1 cellular context compared by ENCODE assay signal in the genomic region with DNA sequence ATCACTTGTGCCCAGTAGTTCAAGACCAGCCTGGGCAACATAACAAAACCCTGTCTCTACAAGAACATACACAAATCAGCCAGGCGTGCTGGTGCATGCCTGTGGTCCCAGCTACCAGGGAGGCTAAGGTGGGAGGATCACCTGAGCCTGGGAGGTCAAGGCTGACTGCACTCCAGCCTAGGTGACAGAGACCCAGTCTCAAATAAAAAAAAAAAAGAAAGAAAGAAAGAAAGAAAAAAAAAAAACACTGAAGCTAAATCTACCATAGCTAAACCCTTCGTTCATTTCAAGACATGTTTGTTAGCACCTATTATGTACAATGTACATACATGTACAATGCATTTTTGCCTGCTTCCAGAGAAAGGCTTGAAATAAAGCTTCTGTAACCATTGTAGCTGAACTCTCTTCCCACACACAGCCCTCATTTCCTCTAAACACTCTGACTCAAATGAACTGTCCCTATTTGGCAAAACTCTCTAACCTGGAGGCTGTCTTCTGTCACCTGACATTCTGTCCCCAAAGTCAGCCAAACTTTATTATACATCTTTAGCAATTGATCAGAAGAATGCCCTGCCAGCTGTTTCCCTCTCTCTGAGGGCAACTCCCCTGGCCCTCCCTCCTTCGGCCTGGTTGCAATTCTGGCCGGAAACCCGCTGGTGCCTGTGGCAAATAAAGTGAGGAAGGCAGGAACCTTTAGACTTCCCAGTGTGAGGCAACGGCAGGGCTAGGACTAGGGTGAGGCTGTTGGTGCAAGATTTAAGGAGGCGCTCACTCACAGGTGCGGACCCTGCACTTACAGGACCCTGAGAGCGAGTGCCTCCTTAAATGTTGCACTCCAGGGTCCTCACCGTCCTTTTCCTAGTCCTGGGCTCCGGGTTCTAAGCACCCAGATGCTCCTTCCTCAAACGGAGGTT.
TF ChIP-seq lines count a peak whose summit lies in the region.

No MANE protein-coding gene starts in this region.

TF ChIP-seq in HepG2, 621 proteins besides CTCF, POLR2A, EP300 and RAD21 (continued from another document and continues in another):
- TF ChIP-seq, protein P1, sequence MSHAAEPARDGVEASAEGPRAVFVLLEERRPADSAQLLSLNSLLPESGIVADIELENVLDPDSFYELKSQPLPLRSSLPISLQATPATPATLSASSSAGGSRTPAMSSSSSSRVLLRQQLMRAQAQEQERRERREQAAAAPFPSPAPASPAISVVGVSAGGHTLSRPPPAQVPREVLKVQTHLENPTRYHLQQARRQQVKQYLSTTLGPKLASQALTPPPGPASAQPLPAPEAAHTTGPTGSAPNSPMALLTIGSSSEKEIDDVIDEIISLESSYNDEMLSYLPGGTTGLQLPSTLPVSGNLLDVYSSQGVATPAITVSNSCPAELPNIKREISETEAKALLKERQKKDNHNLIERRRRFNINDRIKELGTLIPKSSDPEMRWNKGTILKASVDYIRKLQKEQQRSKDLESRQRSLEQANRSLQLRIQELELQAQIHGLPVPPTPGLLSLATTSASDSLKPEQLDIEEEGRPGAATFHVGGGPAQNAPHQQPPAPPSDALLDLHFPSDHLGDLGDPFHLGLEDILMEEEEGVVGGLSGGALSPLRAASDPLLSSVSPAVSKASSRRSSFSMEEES (CRISPR knock-in tag; IDR thresholded peaks at IDR 0.05) = no peak
- TF ChIP-seq, protein P2, sequence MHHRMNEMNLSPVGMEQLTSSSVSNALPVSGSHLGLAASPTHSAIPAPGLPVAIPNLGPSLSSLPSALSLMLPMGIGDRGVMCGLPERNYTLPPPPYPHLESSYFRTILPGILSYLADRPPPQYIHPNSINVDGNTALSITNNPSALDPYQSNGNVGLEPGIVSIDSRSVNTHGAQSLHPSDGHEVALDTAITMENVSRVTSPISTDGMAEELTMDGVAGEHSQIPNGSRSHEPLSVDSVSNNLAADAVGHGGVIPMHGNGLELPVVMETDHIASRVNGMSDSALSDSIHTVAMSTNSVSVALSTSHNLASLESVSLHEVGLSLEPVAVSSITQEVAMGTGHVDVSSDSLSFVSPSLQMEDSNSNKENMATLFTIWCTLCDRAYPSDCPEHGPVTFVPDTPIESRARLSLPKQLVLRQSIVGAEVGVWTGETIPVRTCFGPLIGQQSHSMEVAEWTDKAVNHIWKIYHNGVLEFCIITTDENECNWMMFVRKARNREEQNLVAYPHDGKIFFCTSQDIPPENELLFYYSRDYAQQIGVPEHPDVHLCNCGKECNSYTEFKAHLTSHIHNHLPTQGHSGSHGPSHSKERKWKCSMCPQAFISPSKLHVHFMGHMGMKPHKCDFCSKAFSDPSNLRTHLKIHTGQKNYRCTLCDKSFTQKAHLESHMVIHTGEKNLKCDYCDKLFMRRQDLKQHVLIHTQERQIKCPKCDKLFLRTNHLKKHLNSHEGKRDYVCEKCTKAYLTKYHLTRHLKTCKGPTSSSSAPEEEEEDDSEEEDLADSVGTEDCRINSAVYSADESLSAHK (CRISPR knock-in tag; IDR thresholded peaks at IDR 0.05; ENCODE audit: borderline replicate concordance) = no peak
- TF ChIP-seq JARID2 (CRISPR knock-in tag; IDR thresholded peaks at IDR 0.05; ENCODE audit: insufficient replicate concordance) (no peak), ZNF546 (CRISPR knock-in tag; conservative IDR thresholded peaks at IDR 0.05) (no peak), ZNF746 (CRISPR knock-in tag; IDR thresholded peaks at IDR 0.05) (peak; percentile 20; the same call in 1 of the 2 replicates), HNRNPL (IDR thresholded peaks at IDR 0.05; ENCODE audit: low read depth, low read length) (no peak), ARNTL (CRISPR knock-in tag; IDR thresholded peaks at IDR 0.05) (no peak; the same call in 1 of the 2 replicates), ONECUT2 (CRISPR knock-in tag; IDR thresholded peaks at IDR 0.05) (no peak), ZBTB8A (CRISPR knock-in tag; IDR thresholded peaks at IDR 0.05; ENCODE audit: borderline replicate concordance, low read depth) (no peak), U2AF1 (optimal IDR thresholded peaks at IDR 0.05; ENCODE audit: low read depth, low read length) (no peak), PHF20 (CRISPR knock-in tag; IDR thresholded peaks at IDR 0.05) (no peak; the same call in 1 of the 2 replicates), SMAD9 (CRISPR knock-in tag; IDR thresholded peaks at IDR 0.05) (no peak), BRCA1 (CRISPR knock-in tag; IDR thresholded peaks at IDR 0.05) (no peak), XRCC5 (optimal IDR thresholded peaks at IDR 0.05; ENCODE audit: low read length) (peak; percentile 74), GTF2F1 (IDR thresholded peaks at IDR 0.05; ENCODE audit: low read length) (no peak), FOXK1 (CRISPR knock-in tag; IDR thresholded peaks at IDR 0.05; ENCODE audit: borderline replicate concordance, low read depth) (peak; percentile 36; the same call in 1 of the 2 replicates), ZMYM2 (CRISPR knock-in tag; IDR thresholded peaks at IDR 0.05) (no peak), ZNF143 (CRISPR knock-in tag; IDR thresholded peaks at IDR 0.05) (no peak), ELF4 (CRISPR knock-in tag; IDR thresholded peaks at IDR 0.05; ENCODE audit: borderline replicate concordance) (no peak), KLF9 (CRISPR knock-in tag; IDR thresholded peaks at IDR 0.05; ENCODE audit: low read depth) (no peak), KAT7 (CRISPR knock-in tag; IDR thresholded peaks at IDR 0.05; ENCODE audit: borderline replicate concordance) (no peak), FOXA3 (CRISPR knock-in tag; IDR thresholded peaks at IDR 0.05) (peak; percentile 38), JUND (CRISPR knock-in tag; IDR thresholded peaks at IDR 0.05) (no peak), SSRP1 (CRISPR knock-in tag; IDR thresholded peaks at IDR 0.05) (no peak), YY1 (IDR thresholded peaks at IDR 0.05; ENCODE audit: insufficient read depth, insufficient replicate concordance, low read depth, low read length) (no peak), NR2C2 (CRISPR knock-in tag; IDR thresholded peaks at IDR 0.05; ENCODE audit: borderline replicate concordance) (no peak), ZMYM4 (CRISPR knock-in tag; IDR thresholded peaks at IDR 0.05) (0 out of 2 replicates have a peak, but pooled peaks have one; percentile 19), ZKSCAN8 (CRISPR knock-in tag; IDR thresholded peaks at IDR 0.05; ENCODE audit: borderline replicate concordance) (no peak), TOE1 (CRISPR knock-in tag; IDR thresholded peaks at IDR 0.05) (no peak; the same call in 1 of the 2 replicates), ZNF484 (CRISPR knock-in tag; IDR thresholded peaks at IDR 0.05; ENCODE audit: borderline replicate concordance, low read depth) (no peak), CEBPB (IDR thresholded peaks at IDR 0.05; ENCODE audit: borderline replicate concordance, low read depth, low read length) (peak; percentile 93), ZNF75D (CRISPR knock-in tag; IDR thresholded peaks at IDR 0.05; ENCODE audit: borderline replicate concordance) (no peak), TBX3 (IDR thresholded peaks at IDR 0.05; ENCODE audit: borderline replicate concordance) (no peak), ZNF224 (CRISPR knock-in tag; IDR thresholded peaks at IDR 0.05) (no peak), GFI1 (CRISPR knock-in tag; IDR thresholded peaks at IDR 0.05; ENCODE audit: borderline replicate concordance) (no peak), KDM3A (CRISPR knock-in tag; IDR thresholded peaks at IDR 0.05; ENCODE audit: low read depth) (peak; percentile 76; the same call in 1 of the 2 replicates), RFX1 (IDR thresholded peaks at IDR 0.05) (no peak), HOXD1 (CRISPR knock-in tag; IDR thresholded peaks at IDR 0.05) (no peak), ZNF614 (CRISPR knock-in tag; IDR thresholded peaks at IDR 0.05; ENCODE audit: borderline replicate concordance) (0 out of 2 replicates have a peak, but pooled peaks have one; percentile 20)
- TF ChIP-seq, protein P3, sequence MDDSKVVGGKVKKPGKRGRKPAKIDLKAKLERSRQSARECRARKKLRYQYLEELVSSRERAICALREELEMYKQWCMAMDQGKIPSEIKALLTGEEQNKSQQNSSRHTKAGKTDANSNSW (CRISPR knock-in tag; IDR thresholded peaks at IDR 0.05; ENCODE audit: borderline replicate concordance) = no peak
- TF ChIP-seq, protein P4, sequence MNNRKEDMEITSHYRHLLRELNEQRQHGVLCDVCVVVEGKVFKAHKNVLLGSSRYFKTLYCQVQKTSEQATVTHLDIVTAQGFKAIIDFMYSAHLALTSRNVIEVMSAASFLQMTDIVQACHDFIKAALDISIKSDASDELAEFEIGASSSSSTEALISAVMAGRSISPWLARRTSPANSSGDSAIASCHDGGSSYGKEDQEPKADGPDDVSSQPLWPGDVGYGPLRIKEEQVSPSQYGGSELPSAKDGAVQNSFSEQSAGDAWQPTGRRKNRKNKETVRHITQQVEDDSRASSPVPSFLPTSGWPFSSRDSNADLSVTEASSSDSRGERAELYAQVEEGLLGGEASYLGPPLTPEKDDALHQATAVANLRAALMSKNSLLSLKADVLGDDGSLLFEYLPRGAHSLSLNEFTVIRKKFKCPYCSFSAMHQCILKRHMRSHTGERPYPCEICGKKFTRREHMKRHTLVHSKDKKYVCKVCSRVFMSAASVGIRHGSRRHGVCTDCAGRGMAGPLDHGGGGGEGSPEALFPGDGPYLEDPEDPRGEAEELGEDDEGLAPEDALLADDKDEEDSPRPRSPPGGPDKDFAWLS (CRISPR knock-in tag; IDR thresholded peaks at IDR 0.05; ENCODE audit: borderline replicate concordance) = no peak
- TF ChIP-seq, protein P5, sequence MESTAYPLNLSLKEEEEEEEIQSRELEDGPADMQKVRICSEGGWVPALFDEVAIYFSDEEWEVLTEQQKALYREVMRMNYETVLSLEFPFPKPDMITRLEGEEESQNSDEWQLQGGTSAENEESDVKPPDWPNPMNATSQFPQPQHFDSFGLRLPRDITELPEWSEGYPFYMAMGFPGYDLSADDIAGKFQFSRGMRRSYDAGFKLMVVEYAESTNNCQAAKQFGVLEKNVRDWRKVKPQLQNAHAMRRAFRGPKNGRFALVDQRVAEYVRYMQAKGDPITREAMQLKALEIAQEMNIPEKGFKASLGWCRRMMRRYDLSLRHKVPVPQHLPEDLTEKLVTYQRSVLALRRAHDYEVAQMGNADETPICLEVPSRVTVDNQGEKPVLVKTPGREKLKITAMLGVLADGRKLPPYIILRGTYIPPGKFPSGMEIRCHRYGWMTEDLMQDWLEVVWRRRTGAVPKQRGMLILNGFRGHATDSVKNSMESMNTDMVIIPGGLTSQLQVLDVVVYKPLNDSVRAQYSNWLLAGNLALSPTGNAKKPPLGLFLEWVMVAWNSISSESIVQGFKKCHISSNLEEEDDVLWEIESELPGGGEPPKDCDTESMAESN (CRISPR knock-in tag; conservative IDR thresholded peaks at IDR 0.05) = peak; percentile 38; the same call in 1 of the 2 replicates
- TF ChIP-seq, protein P6, sequence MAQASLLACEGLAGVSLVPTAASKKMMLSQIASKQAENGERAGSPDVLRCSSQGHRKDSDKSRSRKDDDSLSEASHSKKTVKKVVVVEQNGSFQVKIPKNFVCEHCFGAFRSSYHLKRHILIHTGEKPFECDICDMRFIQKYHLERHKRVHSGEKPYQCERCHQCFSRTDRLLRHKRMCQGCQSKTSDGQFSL (CRISPR knock-in tag; IDR thresholded peaks at IDR 0.05) = no peak
- TF ChIP-seq, protein P7, sequence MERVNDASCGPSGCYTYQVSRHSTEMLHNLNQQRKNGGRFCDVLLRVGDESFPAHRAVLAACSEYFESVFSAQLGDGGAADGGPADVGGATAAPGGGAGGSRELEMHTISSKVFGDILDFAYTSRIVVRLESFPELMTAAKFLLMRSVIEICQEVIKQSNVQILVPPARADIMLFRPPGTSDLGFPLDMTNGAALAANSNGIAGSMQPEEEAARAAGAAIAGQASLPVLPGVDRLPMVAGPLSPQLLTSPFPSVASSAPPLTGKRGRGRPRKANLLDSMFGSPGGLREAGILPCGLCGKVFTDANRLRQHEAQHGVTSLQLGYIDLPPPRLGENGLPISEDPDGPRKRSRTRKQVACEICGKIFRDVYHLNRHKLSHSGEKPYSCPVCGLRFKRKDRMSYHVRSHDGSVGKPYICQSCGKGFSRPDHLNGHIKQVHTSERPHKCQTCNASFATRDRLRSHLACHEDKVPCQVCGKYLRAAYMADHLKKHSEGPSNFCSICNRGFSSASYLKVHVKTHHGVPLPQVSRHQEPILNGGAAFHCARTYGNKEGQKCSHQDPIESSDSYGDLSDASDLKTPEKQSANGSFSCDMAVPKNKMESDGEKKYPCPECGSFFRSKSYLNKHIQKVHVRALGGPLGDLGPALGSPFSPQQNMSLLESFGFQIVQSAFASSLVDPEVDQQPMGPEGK (CRISPR knock-in tag; IDR thresholded peaks at IDR 0.05) = peak; percentile 46; the same call in 1 of the 2 replicates
- TF ChIP-seq, protein P8, sequence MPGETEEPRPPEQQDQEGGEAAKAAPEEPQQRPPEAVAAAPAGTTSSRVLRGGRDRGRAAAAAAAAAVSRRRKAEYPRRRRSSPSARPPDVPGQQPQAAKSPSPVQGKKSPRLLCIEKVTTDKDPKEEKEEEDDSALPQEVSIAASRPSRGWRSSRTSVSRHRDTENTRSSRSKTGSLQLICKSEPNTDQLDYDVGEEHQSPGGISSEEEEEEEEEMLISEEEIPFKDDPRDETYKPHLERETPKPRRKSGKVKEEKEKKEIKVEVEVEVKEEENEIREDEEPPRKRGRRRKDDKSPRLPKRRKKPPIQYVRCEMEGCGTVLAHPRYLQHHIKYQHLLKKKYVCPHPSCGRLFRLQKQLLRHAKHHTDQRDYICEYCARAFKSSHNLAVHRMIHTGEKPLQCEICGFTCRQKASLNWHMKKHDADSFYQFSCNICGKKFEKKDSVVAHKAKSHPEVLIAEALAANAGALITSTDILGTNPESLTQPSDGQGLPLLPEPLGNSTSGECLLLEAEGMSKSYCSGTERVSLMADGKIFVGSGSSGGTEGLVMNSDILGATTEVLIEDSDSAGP (CRISPR knock-in tag; IDR thresholded peaks at IDR 0.05; ENCODE audit: borderline replicate concordance) = peak; percentile 90
- TF ChIP-seq, protein P9, sequence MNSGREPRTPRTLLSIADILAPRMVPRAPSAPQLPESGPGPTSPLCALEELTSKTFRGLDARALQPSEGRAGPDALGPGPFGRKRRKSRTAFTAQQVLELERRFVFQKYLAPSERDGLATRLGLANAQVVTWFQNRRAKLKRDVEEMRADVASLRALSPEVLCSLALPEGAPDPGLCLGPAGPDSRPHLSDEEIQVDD (CRISPR knock-in tag; IDR thresholded peaks at IDR 0.05; ENCODE audit: borderline replicate concordance) = no peak
- TF ChIP-seq, protein P10, sequence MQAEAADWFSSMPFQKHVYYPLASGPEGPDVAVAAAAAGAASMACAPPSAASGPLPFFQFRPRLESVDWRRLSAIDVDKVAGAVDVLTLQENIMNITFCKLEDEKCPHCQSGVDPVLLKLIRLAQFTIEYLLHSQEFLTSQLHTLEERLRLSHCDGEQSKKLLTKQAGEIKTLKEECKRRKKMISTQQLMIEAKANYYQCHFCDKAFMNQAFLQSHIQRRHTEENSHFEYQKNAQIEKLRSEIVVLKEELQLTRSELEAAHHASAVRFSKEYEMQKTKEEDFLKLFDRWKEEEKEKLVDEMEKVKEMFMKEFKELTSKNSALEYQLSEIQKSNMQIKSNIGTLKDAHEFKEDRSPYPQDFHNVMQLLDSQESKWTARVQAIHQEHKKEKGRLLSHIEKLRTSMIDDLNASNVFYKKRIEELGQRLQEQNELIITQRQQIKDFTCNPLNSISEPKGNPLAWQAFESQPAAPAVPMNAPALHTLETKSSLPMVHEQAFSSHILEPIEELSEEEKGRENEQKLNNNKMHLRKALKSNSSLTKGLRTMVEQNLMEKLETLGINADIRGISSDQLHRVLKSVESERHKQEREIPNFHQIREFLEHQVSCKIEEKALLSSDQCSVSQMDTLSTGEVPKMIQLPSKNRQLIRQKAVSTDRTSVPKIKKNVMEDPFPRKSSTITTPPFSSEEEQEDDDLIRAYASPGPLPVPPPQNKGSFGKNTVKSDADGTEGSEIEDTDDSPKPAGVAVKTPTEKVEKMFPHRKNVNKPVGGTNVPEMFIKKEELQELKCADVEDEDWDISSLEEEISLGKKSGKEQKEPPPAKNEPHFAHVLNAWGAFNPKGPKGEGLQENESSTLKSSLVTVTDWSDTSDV (CRISPR knock-in tag; IDR thresholded peaks at IDR 0.05) = no peak
